ENCODE assay signal across 25 cellular contexts in genomic region chr5:111345731-111346130, GRCh38.
DNase-seq lines count a peak whose midpoint lies in the region; ATAC-seq and TF ChIP-seq lines count a peak whose summit lies in the region.
"Had no signal": no experiment of that assay in that cellular context is flagged by ENCODE, and none has a peak within 500 bp of the region (broad histone marks: within the 10 kb centered on the region; RNA-seq: fewer than 3 reads in every experiment).

No MANE protein-coding gene starts in this region.

- H3K36me3 Mint-ChIP-seq in MCF 10A (ENCODE audit: insufficient read depth, unreplicated experiment) = no peaks in the 10 kb centered on the region
- no peaks in the 10 kb centered on the region for H3K36me3 Mint-ChIP-seq in WTC11

- in situ Hi-C loops in mammary epithelial cell (cut with MboI; ENCODE audit: low sequenced_read_pairs in 2 of 2) = no loop called here
- in situ Hi-C loops in GM13976 (cut with MboI; ENCODE audit: low sequenced_read_pairs, unreplicated experiment) = no loop called here

- H3K27ac ChIP-seq in mammary epithelial cell (ENCODE audit: insufficient read depth, low read depth, low read length) = no peak overlapping the region
- H3K27ac ChIP-seq in heart right ventricle = no peak overlapping the region
- H3K27ac ChIP-seq: BLaER1 treated with 17β-estradiol and CSF1 and Interleukin-3, amounts not matched to agents 10 nM and 100 nM; epithelial cell of prostate; psoas muscle; SK-N-MC had no signal

- H3K4me3 Mint-ChIP-seq in MCF 10A (ENCODE audit: unreplicated experiment) = no peak overlapping the region
- H3K4me3 Mint-ChIP-seq in WTC11 = no peak overlapping the region
- H3K4me3 Mint-ChIP-seq: activated B cell treated with CpG ODN at 0.5 μM for 24 hours; activated CD4-positive, alpha-beta memory T cell treated with anti-CD3 and anti-CD28 coated beads for 36 hours; activated naive CD4-positive, alpha-beta T cell treated with anti-CD3 and anti-CD28 coated beads for 36 hours; T-helper 2 cell treated with Interferon-gamma antibody and Interleukin-4, amounts not matched to agents 5 μg/mL and 100 μg/mL, for 36 hours had no signal

- peak overlapping the region; percentile 46 for H2AFZ ChIP-seq in mammary epithelial cell (ENCODE audit: low read depth, low read length)

- no peak overlapping the region for H3K4me3 ChIP-seq in mammary epithelial cell (replicated peaks in 1 of 3; ENCODE audit: insufficient read depth in 1 of 3, low read depth in 2 of 3, low read length in 3 of 3)
- no peak overlapping the region for H3K4me3 ChIP-seq in heart right ventricle
- H3K4me3 ChIP-seq: BLaER1 treated with 17β-estradiol and CSF1 and Interleukin-3, amounts not matched to agents 10 nM and 100 nM; psoas muscle; SK-N-MC had no signal

- 83% methylated on average over 8 of the region's 8 CpGs for WGBS in mammary epithelial cell (ENCODE audit: low coverage, missing lambda C conversion rate)
- WGBS in heart right ventricle, 2 donors = 60 to 70% methylated on average over 8 of the region's 8 CpGs

- CTCF ChIA-PET in mammary epithelial cell (lab: Charles Lee; ENCODE audit: low non-redundant PET) = no interaction called here
- CTCF ChIA-PET in MCF 10A (lab: Yijun Ruan, JAX) = interaction anchor here (0.6 kb wide), 1 partner anchor 44 kb away, joined by 3 read pairs; no protein-coding TSS in a partner anchor
- CTCF ChIA-PET in WTC11 (lab: Charles Lee) = interaction anchor here (0.6 kb wide), 1 partner anchor 115 kb away, joined by 3 read pairs; no protein-coding TSS in a partner anchor

- TF ChIP-seq CTCF in mammary epithelial cell (conservative IDR thresholded peaks at IDR 0.05 in 1 of 2, IDR thresholded peaks at IDR 0.05 in 1 of 2; ENCODE audit: extremely low read depth in 1 of 2, insufficient read depth in 1 of 2, low read depth in 1 of 2, low read length in 2 of 2) = no peak
- TF ChIP-seq CTCF in MCF 10A (IDR thresholded peaks at IDR 0.05; ENCODE audit: unreplicated experiment) = no peak
- no peak for TF ChIP-seq CTCF in WTC11 (IDR thresholded peaks at IDR 0.05)
- TF ChIP-seq CTCF in heart right ventricle (IDR thresholded peaks at IDR 0.05) = no peak
- no peak for TF ChIP-seq CTCF in GM13976 (IDR thresholded peaks at IDR 0.05; ENCODE audit: borderline replicate concordance, control extremely low read depth, extremely low read depth, insufficient read depth, missing control alignments)

- H3K27ac Mint-ChIP-seq in MCF 10A (ENCODE audit: low read depth, unreplicated experiment) (no peak overlapping the region), WTC11 (peak overlapping the region; percentile 6; the same call in 1 of the 2 replicates)
- H3K27ac Mint-ChIP-seq: activated B cell treated with CpG ODN at 0.5 μM for 24 hours; activated CD4-positive, alpha-beta memory T cell treated with anti-CD3 and anti-CD28 coated beads for 36 hours; activated naive CD4-positive, alpha-beta T cell treated with anti-CD3 and anti-CD28 coated beads for 36 hours; T-helper 2 cell treated with Interferon-gamma antibody and Interleukin-4, amounts not matched to agents 5 μg/mL and 100 μg/mL, for 36 hours had no signal

- H3K27me3 ChIP-seq in mammary epithelial cell (ENCODE audit: insufficient read depth, low read length) (no peaks in the 10 kb centered on the region), heart right ventricle (no peaks in the 10 kb centered on the region)
- H3K27me3 ChIP-seq: BLaER1 treated with 17β-estradiol and CSF1 and Interleukin-3, amounts not matched to agents 10 nM and 100 nM had no signal

- intact Hi-C loops in mammary epithelial cell (cut with micrococcal nuclease) = no loop called here
- intact Hi-C loops in MCF 10A (cut with micrococcal nuclease) = no loop called here
- intact Hi-C loops in heart right ventricle (cut with DNase I) = no loop called here

- dilution Hi-C loops in mammary epithelial cell (cut with HindIII; ENCODE audit: low sequenced_read_pairs) = no loop called here

- no TSS peak for BruUV-seq in mammary epithelial cell (replicated peaks; lab: Mats Ljungman, UMichigan)
- no TSS peak for BruUV-seq in MCF 10A (replicated peaks; lab: Mats Ljungman, UMichigan)

- H3K4me1 Mint-ChIP-seq in MCF 10A (ENCODE audit: insufficient read depth, unreplicated experiment) (no peaks in the 10 kb centered on the region), WTC11 (peaks cover 12% of the 10 kb centered on the region)
- H3K4me1 Mint-ChIP-seq: activated B cell treated with CpG ODN at 0.5 μM for 24 hours had no signal

- no peaks in the 10 kb centered on the region for H3K9me3 ChIP-seq in mammary epithelial cell (replicated peaks; ENCODE audit: insufficient read depth, low read length)
- no peaks in the 10 kb centered on the region for H3K9me3 ChIP-seq in heart right ventricle
- H3K9me3 ChIP-seq: BLaER1 treated with 17β-estradiol and CSF1 and Interleukin-3, amounts not matched to agents 10 nM and 100 nM; psoas muscle had no signal

- H3K9me3 Mint-ChIP-seq in MCF 10A (ENCODE audit: unreplicated experiment) = no peaks in the 10 kb centered on the region
- H3K9me3 Mint-ChIP-seq in WTC11 = no peaks in the 10 kb centered on the region
- H3K9me3 Mint-ChIP-seq: activated B cell treated with CpG ODN at 0.5 μM for 24 hours; activated CD4-positive, alpha-beta memory T cell treated with anti-CD3 and anti-CD28 coated beads for 36 hours; activated naive CD4-positive, alpha-beta T cell treated with anti-CD3 and anti-CD28 coated beads for 36 hours; T-helper 2 cell treated with Interferon-gamma antibody and Interleukin-4, amounts not matched to agents 5 μg/mL and 100 μg/mL, for 36 hours had no signal

- no peak overlapping the region for H3K9ac ChIP-seq in mammary epithelial cell (ENCODE audit: insufficient read depth, low read length)
- H3K9ac ChIP-seq: BLaER1 treated with 17β-estradiol and CSF1 and Interleukin-3, amounts not matched to agents 10 nM and 100 nM had no signal

- H3K79me2 ChIP-seq in mammary epithelial cell (ENCODE audit: insufficient read depth, low read length) = no peaks in the 10 kb centered on the region

- peak; percentile 2 for DNase-seq in mammary epithelial cell
- no peak for DNase-seq in MCF 10A (ENCODE audit: unreplicated experiment)
- no peak for DNase-seq in WTC11 (ENCODE audit: low spot score)
- peak; percentile 39 for DNase-seq in inferior parietal cortex (ENCODE audit: extremely low spot score)
- no peak for DNase-seq in stimulated activated CD4-positive, alpha-beta T cell treated with anti-CD3 and anti-CD28 coated beads, Interleukin-2, amount 100 ng/mL, for 48 hours
- no peak for DNase-seq in heart right ventricle
- DNase-seq in GM13976 (ENCODE audit: low spot score) = no peak
- DNase-seq in SW480 (ENCODE audit: low spot score) = no peak
- DNase-seq: activated B cell treated with CpG ODN at 0.5 μM for 24 hours; activated CD4-positive, alpha-beta memory T cell treated with anti-CD3 and anti-CD28 coated beads for 36 hours; activated naive CD4-positive, alpha-beta T cell treated with anti-CD3 and anti-CD28 coated beads for 36 hours; central memory CD4-positive, alpha-beta T cell; GOT3; KG1; left cardiac atrium; MV-4-11; NCI-H2029 treated with DMSO at 0.1 percent for 48 hours; NK-92 treated with Interleukin-12 subunit alpha and Interleukin-12 subunit beta, amount 100 ng/mL, for 24 hours; psoas muscle; small intestine; stimulated activated CD4-positive, alpha-beta T cell treated with anti-CD3 and anti-CD28 coated beads, Interleukin-4, amount 100 ng/mL, for 4 hours had no signal

- H4K20me1 ChIP-seq in mammary epithelial cell (ENCODE audit: insufficient read depth, low read length) = no peaks in the 10 kb centered on the region
- H4K20me1 ChIP-seq: BLaER1 treated with 17β-estradiol and CSF1 and Interleukin-3, amounts not matched to agents 10 nM and 100 nM had no signal

- H3K27me3 Mint-ChIP-seq in MCF 10A (ENCODE audit: insufficient read depth, unreplicated experiment) (peaks cover 60% of the 10 kb centered on the region), WTC11 (ENCODE audit: low read depth) (no peaks in the 10 kb centered on the region)
- H3K27me3 Mint-ChIP-seq: activated B cell treated with CpG ODN at 0.5 μM for 24 hours; activated CD4-positive, alpha-beta memory T cell treated with anti-CD3 and anti-CD28 coated beads for 36 hours had no signal

- ATAC-seq in WTC11 (no peak), heart right ventricle (no peak)
- ATAC-seq: left cardiac atrium, psoas muscle had no signal

- H3K4me2 ChIP-seq in mammary epithelial cell (ENCODE audit: insufficient read depth, low read depth, low read length) = no peak overlapping the region
- H3K4me2 ChIP-seq: BLaER1 treated with 17β-estradiol and CSF1 and Interleukin-3, amounts not matched to agents 10 nM and 100 nM had no signal

- POLR2A ChIA-PET in MCF 10A (lab: Yijun Ruan, JAX) = no interaction called here
- POLR2A ChIA-PET in WTC11 (lab: Charles Lee) = no interaction called here

- no peaks in the 10 kb centered on the region for H3K36me3 ChIP-seq in mammary epithelial cell (ENCODE audit: insufficient read depth, low read length)
- no peaks in the 10 kb centered on the region for H3K36me3 ChIP-seq in heart right ventricle
- H3K36me3 ChIP-seq: BLaER1 treated with 17β-estradiol and CSF1 and Interleukin-3, amounts not matched to agents 10 nM and 100 nM had no signal

- H3K4me1 ChIP-seq in mammary epithelial cell (ENCODE audit: insufficient read depth, low read length) = peaks cover 11% of the 10 kb centered on the region
- no peaks in the 10 kb centered on the region for H3K4me1 ChIP-seq in heart right ventricle
- H3K4me1 ChIP-seq: BLaER1 treated with 17β-estradiol and CSF1 and Interleukin-3, amounts not matched to agents 10 nM and 100 nM; psoas muscle had no signal

TF ChIP-seq in WTC11, 78 proteins besides CTCF, POLR2A, EP300 and RAD21 (continues in another document):
- TF ChIP-seq FOXK1 (CRISPR knock-in tag; IDR thresholded peaks at IDR 0.05) (no peak), ZNF281 (CRISPR knock-in tag; IDR thresholded peaks at IDR 0.05) (no peak), RELA (CRISPR knock-in tag; IDR thresholded peaks at IDR 0.05; ENCODE audit: borderline replicate concordance) (no peak)

Comparison
In these comparisons a context has a peak if more than half of its experiments do, and no peak if none do; other contexts are left out.
1. DNase-seq: peak in mammary epithelial cell (single experiment) and inferior parietal cortex (single experiment); none in MCF 10A (single experiment), WTC11 (single experiment), stimulated activated CD4-positive, alpha-beta T cell treated with anti-CD3 and anti-CD28 coated beads, Interleukin-2, amount 100 ng/mL, for 48 hours (0 of 2), heart right ventricle (0 of 2), GM13976 (single experiment) and SW480 (single experiment).